ENCODE assay signal across 8 cellular contexts in genomic region chr14:73741876-73742519, GRCh38. TPM values are rescaled to one million over a fixed set of nuclear protein-coding genes. Genes with fewer than 3 reads are reported as not detected.
DNase-seq lines count a peak whose midpoint lies in the region; ATAC-seq and TF ChIP-seq lines count a peak whose summit lies in the region.

No MANE protein-coding gene starts in this region.

- H3K4me3 ChIP-seq in DND-41 (ENCODE audit: low read depth in 1 of 2, low read length in 2 of 2) (peak overlapping the region in 1 of 2 experiments; percentile 52; a peak in 2 of 4 replicates), NT2/D1 (ENCODE audit: insufficient read length, low read depth) (no peak overlapping the region), muscle layer of colon (ENCODE audit: low read depth in 1 of 2, low read length in 2 of 2) (peak overlapping the region in 1 of 2 donors; percentile 63)

- peaks cover 66% of the 10 kb centered on the region for H3K4me1 ChIP-seq in DND-41 (ENCODE audit: insufficient read depth, low read length)
- peaks cover 32% of the 10 kb centered on the region for H3K4me1 ChIP-seq in NT2/D1 (ENCODE audit: insufficient read depth, insufficient read length)
- H3K4me1 ChIP-seq in muscle layer of colon (ENCODE audit: insufficient read depth, low read length) = peaks cover 84% of the 10 kb centered on the region

- H3K9ac ChIP-seq in DND-41 (ENCODE audit: low read depth, low read length) (peak overlapping the region; percentile 61), NT2/D1 (ENCODE audit: insufficient read length, low read depth) (peak overlapping the region; percentile 61), muscle layer of colon (ENCODE audit: low read length) (peak overlapping the region; percentile 29)

- H3K4me1 Mint-ChIP-seq in chondrocyte (ENCODE audit: low read depth) = peaks cover 70% of the 10 kb centered on the region

- H3K27me3 ChIP-seq in DND-41 (ENCODE audit: insufficient read depth, low read length, poor library complexity) (no peaks in the 10 kb centered on the region), NT2/D1 (ENCODE audit: insufficient read depth, insufficient read length) (no peaks in the 10 kb centered on the region), muscle layer of colon (ENCODE audit: control insufficient read depth in 1 of 2, insufficient read depth in 2 of 2, low read length in 2 of 2) (no peaks in the 10 kb centered on the region)

- peak overlapping the region; percentile 75 for H3K4me2 ChIP-seq in DND-41 (ENCODE audit: insufficient read depth, low read length)

- H3K27ac ChIP-seq in DND-41 (ENCODE audit: low read length) = peak overlapping the region; percentile 94
- peak overlapping the region; percentile 95 for H3K27ac ChIP-seq in muscle layer of colon (ENCODE audit: low read depth, low read length)

- DNase-seq in DND-41 (peak; percentile 79), NT2/D1 (ENCODE audit: low read depth, low spot score) (no peak), chondrocyte (ENCODE audit: low spot score) (no peak), NCI-H1930 (lab: John Stamatoyannopoulos, UW) (no peak), NCI-H2029 treated with DMSO at 0.1 percent for 48 hours (lab: John Stamatoyannopoulos, UW) (no peak)

- H3K4me3 Mint-ChIP-seq in chondrocyte (ENCODE audit: unreplicated experiment) = peak overlapping the region; percentile 57

- H4K20me1 ChIP-seq in DND-41 (ENCODE audit: insufficient read depth, low read length) = peaks cover 63% of the 10 kb centered on the region

- H3K27me3 Mint-ChIP-seq in chondrocyte (ENCODE audit: low read depth) = no peaks in the 10 kb centered on the region

- peak; percentile 20 for TF ChIP-seq CTCF in DND-41 (IDR thresholded peaks at IDR 0.05; ENCODE audit: borderline replicate concordance, extremely low read depth, low read length, poor library complexity, severe bottlenecking)
- TF ChIP-seq CTCF in chondrocyte (IDR thresholded peaks at IDR 0.05) = peak; percentile 14

- H3K36me3 Mint-ChIP-seq in chondrocyte (ENCODE audit: low read depth) = peaks cover 2% of the 10 kb centered on the region

- peak overlapping the region; percentile 91 for H3K27ac Mint-ChIP-seq in chondrocyte (ENCODE audit: unreplicated experiment)

- ATAC-seq in DND-41 (ENCODE audit: insufficient read depth, low read depth) = peak; percentile 58
- ATAC-seq in GM21723 (IDR thresholded peaks at IDR 0.05; ENCODE audit: unreplicated experiment) = no peak
- no peak for ATAC-seq in HG02642 (IDR thresholded peaks at IDR 0.05; ENCODE audit: poor library complexity, unreplicated experiment)

- H3K79me2 ChIP-seq in DND-41 (ENCODE audit: insufficient read depth, low read length) = peaks cover 84% of the 10 kb centered on the region

- no peaks in the 10 kb centered on the region for H3K9me3 Mint-ChIP-seq in chondrocyte (ENCODE audit: low read depth)

- no peaks in the 10 kb centered on the region for H3K9me3 ChIP-seq in DND-41 (ENCODE audit: insufficient read depth, low read length, severe bottlenecking)
- no peaks in the 10 kb centered on the region for H3K9me3 ChIP-seq in NT2/D1 (ENCODE audit: insufficient read depth, low read length)
- no peaks in the 10 kb centered on the region for H3K9me3 ChIP-seq in muscle layer of colon (ENCODE audit: low read length)

- H2AFZ ChIP-seq in DND-41 (ENCODE audit: low read depth, low read length) = peak overlapping the region; percentile 75

- H3K36me3 ChIP-seq in DND-41 (ENCODE audit: insufficient read depth, low read length) (peaks cover 35% of the 10 kb centered on the region), NT2/D1 (ENCODE audit: insufficient read depth, insufficient read length, low read length) (peaks cover 33% of the 10 kb centered on the region), muscle layer of colon (ENCODE audit: insufficient read depth, low read length) (peaks cover 15% of the 10 kb centered on the region)

RNA-seq across cellular contexts. Expression of gene PNMA1, which starts 27.8 kb away (rescaled TPM):
- total RNA-seq in chondrocyte = 72.0 to 85.2 TPM (median 72.1 TPM) in 3 replicates
